14 cellular contexts compared by ENCODE assay signal in the genomic region with DNA sequence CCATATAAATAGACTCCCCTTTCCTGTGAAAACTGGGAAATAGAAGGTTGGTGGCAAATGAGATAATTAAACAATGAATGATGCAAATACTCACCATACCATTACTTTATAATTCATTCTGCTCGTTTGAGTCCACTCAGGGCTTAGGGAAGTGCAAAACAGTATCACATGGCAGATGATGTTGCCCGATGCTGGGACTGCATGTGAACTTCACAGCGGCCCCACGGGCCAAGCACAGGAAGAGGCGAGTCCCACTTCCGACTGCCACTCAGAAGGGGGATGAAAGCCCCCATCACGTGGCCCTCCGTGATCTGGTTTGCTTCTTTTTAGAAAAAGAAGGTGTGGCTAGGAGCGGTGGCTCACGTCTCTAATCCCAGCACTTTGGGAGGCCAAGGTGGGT.
"Had no signal": no experiment of that assay in that cellular context is flagged by ENCODE, and none has a peak within 500 bp of the region (broad histone marks: within the 10 kb centered on the region; RNA-seq: fewer than 3 reads in every experiment).

No MANE protein-coding gene starts in this region.

- H3K27me3 ChIP-seq: ovary, SJCRH30 had no signal

- H3K4me3 Mint-ChIP-seq: central memory CD8-positive, alpha-beta T cell; T-helper 2 cell treated with Interferon-gamma antibody and Interleukin-4, amounts not matched to agents 5 μg/mL and 100 μg/mL, for 36 hours had no signal

- DNase-seq: activated CD4-positive, alpha-beta T cell treated with anti-CD3 and anti-CD28 coated beads for 4 hours; activated gamma-delta T cell; effector memory CD8-positive, alpha-beta T cell; left colon; mammary epithelial cell; ovary; SJCRH30; stimulated activated CD4-positive, alpha-beta T cell treated with anti-CD3 and anti-CD28 coated beads, Interleukin-4, amount 100 ng/mL, for 1 hour; stimulated activated CD8-positive, alpha-beta memory T cell treated with anti-CD3 and anti-CD28 coated beads, Interleukin-4, amount 100 ng/mL, for 48 hours had no signal

- H3K27ac Mint-ChIP-seq: effector memory CD8-positive, alpha-beta T cell; stimulated activated naive CD8-positive, alpha-beta T cell treated with anti-CD3 and anti-CD28 coated beads, Interleukin-15, Interleukin-2, amounts not matched to agents 100 ng/mL and 50 ng/mL, for 24 hours; T-helper 2 cell treated with Interferon-gamma antibody and Interleukin-4, amounts not matched to agents 5 μg/mL and 100 μg/mL, for 36 hours had no signal

- H3K9me3 ChIP-seq: ovary, SJCRH30, thoracic aorta had no signal

- H3K4me3 ChIP-seq: ovary, SJCRH30, thoracic aorta had no signal

- H3K36me3 ChIP-seq: ovary, SJCRH30 had no signal

- H3K27me3 Mint-ChIP-seq: central memory CD8-positive, alpha-beta T cell; effector memory CD8-positive, alpha-beta T cell; stimulated activated naive CD8-positive, alpha-beta T cell treated with anti-CD3 and anti-CD28 coated beads, Interleukin-15, Interleukin-2, amounts not matched to agents 100 ng/mL and 50 ng/mL, for 24 hours had no signal

- H3K4me1 Mint-ChIP-seq: central memory CD8-positive, alpha-beta T cell had no signal

- ATAC-seq: effector memory CD8-positive, alpha-beta T cell; left colon had no signal

- H3K27ac ChIP-seq: ovary, SJCRH30, thoracic aorta, VCaP had no signal

- H3K9me3 Mint-ChIP-seq: central memory CD8-positive, alpha-beta T cell; effector memory CD8-positive, alpha-beta T cell; stimulated activated naive CD8-positive, alpha-beta T cell treated with anti-CD3 and anti-CD28 coated beads, Interleukin-15, Interleukin-2, amounts not matched to agents 100 ng/mL and 50 ng/mL, for 24 hours; T-helper 2 cell treated with Interferon-gamma antibody and Interleukin-4, amounts not matched to agents 5 μg/mL and 100 μg/mL, for 36 hours had no signal
